Comparison of ENCODE assay signal across 18 cellular contexts in the genomic region with DNA sequence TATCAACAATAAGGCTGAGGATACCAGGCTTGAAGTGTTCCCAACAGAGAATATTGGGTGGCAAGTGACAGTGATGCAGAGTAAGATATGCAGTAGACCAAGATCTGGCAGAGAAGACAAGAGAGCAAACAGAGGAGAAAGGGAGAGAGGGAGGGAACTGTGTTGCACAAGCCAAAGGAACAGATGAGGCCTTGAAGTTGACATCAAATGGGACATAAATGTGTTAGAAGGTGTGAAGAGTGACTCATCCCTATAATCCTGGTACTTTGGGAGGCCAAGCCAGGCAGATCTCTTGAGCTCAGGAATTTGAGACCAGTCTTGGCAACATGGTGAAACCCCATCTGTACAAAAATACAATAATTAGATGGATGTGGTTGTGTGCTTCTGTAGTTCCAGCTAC.
"Had no signal": no experiment of that assay in that cellular context is flagged by ENCODE, and none has a peak within 500 bp of the region (broad histone marks: within the 10 kb centered on the region; RNA-seq: fewer than 3 reads in every experiment).

No MANE protein-coding gene starts in this region.

- H3K4me2 ChIP-seq: hepatocyte had no signal

- H3K27me3 ChIP-seq: hepatocyte, left lung, transverse colon had no signal

- H3K9me3 ChIP-seq: left lung, mucosa of descending colon, transverse colon had no signal

- H3K27ac Mint-ChIP-seq: effector memory CD8-positive, alpha-beta T cell had no signal

- H3K27me3 Mint-ChIP-seq: effector memory CD8-positive, alpha-beta T cell; naive thymus-derived CD8-positive, alpha-beta T cell had no signal

- H3K27ac ChIP-seq: epithelial cell of prostate, hepatocyte, left lung, skin epidermis, transverse colon had no signal

- H3K4me3 ChIP-seq: hepatocyte, left lung, mucosa of descending colon, skin epidermis, transverse colon had no signal

- H3K4me1 ChIP-seq: left lung, transverse colon had no signal

- DNase-seq: activated CD4-positive, alpha-beta T cell treated with anti-CD3 and anti-CD28 coated beads, Interleukin-2, amount 50 U/mL, for 4 hours; activated CD4-positive, CD25-positive, alpha-beta regulatory T cell treated with anti-CD3 and anti-CD28 coated beads, Interleukin-2, amount 50 U/mL, for 72 hours; activated naive CD4-positive, alpha-beta T cell treated with anti-CD3 and anti-CD28 coated beads, Interleukin-2, amount 50 U/mL, for 16 hours; dermis blood vessel endothelial cell; effector memory CD8-positive, alpha-beta T cell; kidney; left lung; mammary epithelial cell; mucosa of descending colon; naive thymus-derived CD8-positive, alpha-beta T cell; retina; stimulated activated CD4-positive, alpha-beta T cell treated with anti-CD3 and anti-CD28 coated beads, Interleukin-15, amount 100 ng/mL, for 24 hours; stimulated activated CD4-positive, alpha-beta T cell treated with anti-CD3 and anti-CD28 coated beads, Interleukin-4, amount 100 ng/mL, for 24 hours; stimulated activated naive CD4-positive, alpha-beta T cell; transverse colon had no signal

- H3K36me3 ChIP-seq: left lung, transverse colon had no signal

- H3K36me3 Mint-ChIP-seq: naive thymus-derived CD8-positive, alpha-beta T cell had no signal

- ATAC-seq: effector memory CD8-positive, alpha-beta T cell; left lung; mucosa of descending colon; naive thymus-derived CD8-positive, alpha-beta T cell had no signal

- H3K4me3 Mint-ChIP-seq: effector memory CD8-positive, alpha-beta T cell; naive thymus-derived CD8-positive, alpha-beta T cell had no signal
